Comparison of ENCODE assay signal across 1 cellular context in genomic region chr19:16170134-16170533, GRCh38.
TF ChIP-seq lines count a peak whose summit lies in the region.

No MANE protein-coding gene starts in this region.

TF ChIP-seq in SK-N-SH, 30 proteins besides CTCF, POLR2A, EP300 and RAD21 (continued from another document):
- TF ChIP-seq MXI1 (IDR thresholded peaks at IDR 0.05; ENCODE audit: low read depth, low read length) (no peak), POLR2AphosphoS5 (IDR thresholded peaks at IDR 0.05; ENCODE audit: low read depth, low read length) (no peak), REST (IDR thresholded peaks at IDR 0.05; ENCODE audit: low read depth, low read length) (no peak)
TF ChIP-seq in SK-N-SH: peak in this region for 0.
